Comparison of ENCODE assay signal across 13 cellular contexts in the genomic region with DNA sequence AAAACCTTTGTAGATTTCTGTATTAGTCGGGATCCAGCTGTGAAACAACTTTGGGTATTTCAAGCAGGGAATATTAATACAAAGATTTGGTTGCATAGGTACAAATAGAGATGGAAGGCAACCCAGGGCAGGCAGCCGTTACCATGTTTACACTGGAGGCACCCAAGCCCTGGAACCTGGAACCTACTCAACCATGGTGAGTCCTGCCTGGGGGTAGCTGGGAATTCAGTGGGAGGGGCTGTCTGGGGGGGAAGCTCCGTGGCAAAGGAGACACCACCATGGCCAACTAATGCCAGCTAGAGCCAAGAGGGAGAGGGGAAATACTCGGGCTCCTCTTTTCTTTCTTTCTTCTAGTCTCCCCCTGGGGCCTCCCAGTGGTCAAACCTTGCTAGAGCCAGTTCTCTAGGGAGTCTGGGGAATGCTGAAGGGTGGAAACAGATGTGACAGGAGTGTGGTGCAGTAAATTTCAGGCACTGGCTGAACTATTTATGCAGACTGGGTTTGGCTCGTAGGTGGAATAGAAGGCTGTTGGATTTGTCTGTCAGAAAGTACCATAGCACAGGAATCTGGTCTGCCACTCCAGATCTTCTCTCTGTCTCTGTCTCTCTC.
DNase-seq lines count a peak whose midpoint lies in the region; ATAC-seq and TF ChIP-seq lines count a peak whose summit lies in the region.
"Had no signal": no experiment of that assay in that cellular context is flagged by ENCODE, and none has a peak within 500 bp of the region (broad histone marks: within the 10 kb centered on the region; RNA-seq: fewer than 3 reads in every experiment).

No MANE protein-coding gene starts in this region.

- intact Hi-C loops in left lung (cut with DNase I): no loop called here

- H2AFZ ChIP-seq in H9 (ENCODE audit: low read length): no peak overlapping the region

- H3K27ac ChIP-seq in H9 (ENCODE audit: insufficient read length, low read depth, low read length) (no peak overlapping the region), SJCRH30 (no peak overlapping the region), left lung (no peak overlapping the region)
- H3K27ac ChIP-seq: A549, suprapubic skin had no signal

- H2BK12ac ChIP-seq in H9 (ENCODE audit: insufficient read length, low read depth, low read length): no peak overlapping the region

- H3K36me3 Mint-ChIP-seq in H9 (ENCODE audit: insufficient read depth in 1 of 3, low read depth in 3 of 3): no peaks in the 10 kb centered on the region
- H3K36me3 Mint-ChIP-seq in nephron progenitor cell (ENCODE audit: low read depth): no peaks in the 10 kb centered on the region

- no peaks in the 10 kb centered on the region for H3K79me1 ChIP-seq in H9 (ENCODE audit: insufficient read depth, low read depth, low read length, poor library complexity, severe bottlenecking)

- no peak overlapping the region for H2BK15ac ChIP-seq in H9 (ENCODE audit: low read depth, low read length)

- H2BK20ac ChIP-seq in H9 (ENCODE audit: low read depth, low read length, poor library complexity, severe bottlenecking): no peak overlapping the region

- peaks cover 4% of the 10 kb centered on the region for H3K27me3 Mint-ChIP-seq in H9 (ENCODE audit: low read depth)
- H3K27me3 Mint-ChIP-seq in nephron progenitor cell (ENCODE audit: low read depth, poor library complexity): peaks cover 3% of the 10 kb centered on the region

- H2BK5ac ChIP-seq in H9 (ENCODE audit: insufficient read length, low read length): no peak overlapping the region

- no peaks in the 10 kb centered on the region for H3K4me1 ChIP-seq in H9 (ENCODE audit: insufficient read depth, low read length)
- peaks cover 13% of the 10 kb centered on the region for H3K4me1 ChIP-seq in SJCRH30
- H3K4me1 ChIP-seq in left lung: no peaks in the 10 kb centered on the region
- H3K4me1 ChIP-seq: A549, suprapubic skin had no signal

- H2AK5ac ChIP-seq in H9 (ENCODE audit: insufficient read length, low read length): no peak overlapping the region

- H3K4me3 Mint-ChIP-seq in H9: no peak overlapping the region
- peak overlapping the region; percentile 31 for H3K4me3 Mint-ChIP-seq in nephron progenitor cell

- H3K23me2 ChIP-seq in H9 (ENCODE audit: insufficient read length, low read depth, low read length, poor library complexity, severe bottlenecking): no peaks in the 10 kb centered on the region

- H3K9me3 ChIP-seq in H9 (ENCODE audit: control insufficient read depth, low read depth, low read length) (no peaks in the 10 kb centered on the region), SJCRH30 (replicated peaks) (no peaks in the 10 kb centered on the region), left lung (no peaks in the 10 kb centered on the region)
- H3K9me3 ChIP-seq: A549, suprapubic skin had no signal

- H3K4me3 ChIP-seq in SJCRH30 (no peak overlapping the region), left lung (no peak overlapping the region)
- H3K4me3 ChIP-seq: A549, suprapubic skin had no signal

- H3K4ac ChIP-seq in H9 (ENCODE audit: low read depth, low read length): no peak overlapping the region

- H3K27ac Mint-ChIP-seq in H9 (no peak overlapping the region; a peak in 1 of 7 replicates), nephron progenitor cell (peak overlapping the region; percentile 70)

- no peak for ATAC-seq in left lung
- ATAC-seq: PC-3 had no signal

- H4K91ac ChIP-seq in H9 (ENCODE audit: insufficient read length, low read depth, low read length): no peak overlapping the region

- H3K27me3 ChIP-seq in H9 (ENCODE audit: insufficient read depth, low read length) (no peaks in the 10 kb centered on the region), SJCRH30 (no peaks in the 10 kb centered on the region), left lung (peaks cover 0 to 4% of the 10 kb centered on the region in 2 donors)

- H4K20me1 ChIP-seq in H9 (ENCODE audit: control insufficient read depth, insufficient read depth, insufficient read length): no peaks in the 10 kb centered on the region

- H3K4me1 Mint-ChIP-seq in H9: peaks cover 0 to 4% of the 10 kb centered on the region in 2 experiments; a peak in 2 of 4 replicates
- H3K4me1 Mint-ChIP-seq in nephron progenitor cell: peaks cover 38% of the 10 kb centered on the region

- no CpG with 5 or more reads among the region's 5 CpGs for WGBS in H9 (ENCODE audit: extremely low coverage, insufficient read length, low lambda C conversion rate)

- no peak overlapping the region for H3K18ac ChIP-seq in H9 (ENCODE audit: insufficient read length, low read depth, low read length)

- H3K56ac ChIP-seq in H9 (ENCODE audit: insufficient read length, low read depth, low read length): no peak overlapping the region

- H3K14ac ChIP-seq in H9 (ENCODE audit: insufficient read depth, low read length): no peak overlapping the region

- no peak overlapping the region for H3K9ac ChIP-seq in H9 (ENCODE audit: extremely low read depth, insufficient read length, low read length)

- H4K8ac ChIP-seq in H9 (replicated peaks; ENCODE audit: insufficient read length, low read depth, low read length): no peak overlapping the region

- no peak overlapping the region for H3T11ph ChIP-seq in H9 (ENCODE audit: low read length)

- no peak overlapping the region for H4K5ac ChIP-seq in H9 (ENCODE audit: insufficient read length, low read depth, low read length)

- no peak overlapping the region for H2BK120ac ChIP-seq in H9 (ENCODE audit: low read depth, low read length, poor library complexity, severe bottlenecking)

- H3K23ac ChIP-seq in H9 (ENCODE audit: insufficient read length, low read depth, low read length): no peak overlapping the region

- H3K4me2 ChIP-seq in H9 (ENCODE audit: insufficient read depth, insufficient read length, low read length): no peak overlapping the region
- H3K4me2 ChIP-seq: A549 had no signal

- no peaks in the 10 kb centered on the region for H3K79me2 ChIP-seq in H9 (ENCODE audit: insufficient read depth, low read length)

- TF ChIP-seq CTCF in H9 (conservative IDR thresholded peaks at IDR 0.05): peak; percentile 55
- TF ChIP-seq CTCF in nephron progenitor cell (IDR thresholded peaks at IDR 0.05): no peak
- TF ChIP-seq CTCF in left lung (IDR thresholded peaks at IDR 0.05): no peak

- H3K9me3 Mint-ChIP-seq in H9 (no peaks in the 10 kb centered on the region), nephron progenitor cell (no peaks in the 10 kb centered on the region)

- H3K36me3 ChIP-seq in SJCRH30: no peaks in the 10 kb centered on the region
- H3K36me3 ChIP-seq in left lung: no peaks in the 10 kb centered on the region
- H3K36me3 ChIP-seq: suprapubic skin had no signal

- peak; percentile 49 to 73 for DNase-seq in NCI-H2081 (lab: John Stamatoyannopoulos, UW)
- no peak for DNase-seq in NCI-H2081 treated with DMSO at 0.1 percent for 48 hours (lab: John Stamatoyannopoulos, UW)
- DNase-seq in H9: peak; percentile 45
- peak; percentile 65 to 79 for DNase-seq in SJCRH30
- peak; percentile 23 for DNase-seq in nephron progenitor cell
- DNase-seq in activated T-cell treated with anti-CD3 and anti-CD28 coated beads, Interleukin-2, amount 50 U/mL, for 1 hour: no peak
- no peak for DNase-seq in left lung
- no peak for DNase-seq in NOMO-1 treated with DMSO at 0.1 percent for 48 hours (lab: John Stamatoyannopoulos, UW; ENCODE audit: unreplicated experiment)
- DNase-seq: aorta, mammary epithelial cell, PC-3 had no signal

Comparison
In these comparisons a context has a peak if more than half of its experiments do, and no peak if none do; other contexts are left out.
1. DNase-seq: peak in NCI-H2081 (2 of 2), H9 (single experiment), SJCRH30 (2 of 2) and nephron progenitor cell (single experiment); none in NCI-H2081 treated with DMSO at 0.1 percent for 48 hours (single experiment), activated T-cell treated with anti-CD3 and anti-CD28 coated beads, Interleukin-2, amount 50 U/mL, for 1 hour (single experiment), left lung (0 of 2) and NOMO-1 treated with DMSO at 0.1 percent for 48 hours (single experiment).